In the genomic region with DNA sequence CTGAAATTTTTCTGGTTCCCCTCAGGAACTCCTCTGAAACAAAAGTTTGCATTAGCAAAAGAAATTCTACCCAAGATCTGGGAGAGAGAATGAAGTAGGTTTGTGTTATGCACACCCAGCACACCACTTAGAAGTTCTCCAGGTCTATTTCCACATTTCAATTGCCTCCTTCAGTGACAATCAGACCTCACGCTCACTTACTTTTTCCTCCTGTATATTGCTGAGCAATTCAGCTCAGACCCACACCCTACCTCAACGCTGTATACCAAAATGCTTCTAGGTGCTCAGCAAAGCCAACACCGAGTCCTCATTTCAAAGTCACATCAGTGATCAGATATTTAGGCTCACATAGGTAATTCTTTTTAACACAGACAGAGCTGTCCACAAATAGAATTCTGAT, we compare ENCODE assay signal across 39 cellular contexts. TPM values are rescaled to one million over a fixed set of nuclear protein-coding genes. Genes with fewer than 3 reads are reported as not detected.
"Had no signal": no experiment of that assay in that cellular context is flagged by ENCODE, and none has a peak within 500 bp of the region (broad histone marks: within the 10 kb centered on the region; RNA-seq: fewer than 3 reads in every experiment).

No MANE protein-coding gene starts in this region.

- H3K27ac ChIP-seq: ascending aorta, breast epithelium, cardiac muscle cell, colonic mucosa, epithelial cell of prostate, esophagus squamous epithelium, gastroesophageal sphincter, WERI-Rb-1 had no signal

- H3K27ac Mint-ChIP-seq: activated CD4-positive, alpha-beta memory T cell treated with anti-CD3 and anti-CD28 coated beads for 36 hours; activated CD4-positive, alpha-beta T cell treated with anti-CD3 and anti-CD28 coated beads for 36 hours; activated CD4-positive, alpha-beta T cell treated with anti-CD3 and anti-CD28 coated beads, Interleukin-2, amount 10 ng/mL, durations not matched to agents 24 days and 14 days; activated CD8-positive, alpha-beta memory T cell treated with anti-CD3 and anti-CD28 coated beads, Interleukin-2, amount 10 ng/mL, durations not matched to agents 7 days and 5 days; activated CD8-positive, alpha-beta T cell treated with anti-CD3 and anti-CD28 coated beads, Interleukin-2, amount 10 ng/mL, durations not matched to agents 7 days and 5 days; activated naive CD4-positive, alpha-beta T cell treated with anti-CD3 and anti-CD28 coated beads, Interleukin-2, amount 10 ng/mL, durations not matched to agents 7 days and 5 days; activated naive CD4-positive, alpha-beta T cell treated with anti-CD3 and anti-CD28 coated beads, Interleukin-2, amount 50 U/mL, for 72 hours; activated naive CD8-positive, alpha-beta T cell treated with anti-CD3 and anti-CD28 coated beads, Interleukin-2, amount 10 ng/mL, durations not matched to agents 7 days and 5 days; activated T-helper 1 cell treated with anti-CD3 and anti-CD28 coated beads, Interleukin-12 subunit alpha, Interleukin-12 subunit beta, Interleukin-2, Interleukin-4 antibody, amounts not matched to agents 30 ng/mL and 10 ng/mL and 1 ng/mL, durations not matched to agents 14 hours and 24 hours and 36 hours; brain; T-helper 17 cell; T-helper 2 cell treated with Interferon-gamma antibody and Interleukin-4, amounts not matched to agents 5 μg/mL and 100 μg/mL, for 36 hours had no signal

- H3K36me3 Mint-ChIP-seq: activated CD4-positive, alpha-beta memory T cell treated with anti-CD3 and anti-CD28 coated beads for 36 hours; activated CD8-positive, alpha-beta memory T cell treated with anti-CD3 and anti-CD28 coated beads, Interleukin-2, amount 10 ng/mL, durations not matched to agents 7 days and 5 days; activated naive CD4-positive, alpha-beta T cell treated with anti-CD3 and anti-CD28 coated beads, Interleukin-2, amount 10 ng/mL, durations not matched to agents 7 days and 5 days; activated naive CD4-positive, alpha-beta T cell treated with anti-CD3 and anti-CD28 coated beads, Interleukin-2, amount 50 U/mL, for 72 hours; activated naive CD8-positive, alpha-beta T cell treated with anti-CD3 and anti-CD28 coated beads, Interleukin-2, amount 10 ng/mL, durations not matched to agents 7 days and 5 days; brain had no signal

- H3K4me1 ChIP-seq: ascending aorta, breast epithelium, colonic mucosa, esophagus squamous epithelium, gastroesophageal sphincter had no signal

- ATAC-seq: activated CD4-positive, alpha-beta T cell treated with anti-CD3 and anti-CD28 coated beads for 36 hours; activated CD8-positive, alpha-beta memory T cell treated with anti-CD3 and anti-CD28 coated beads, Interleukin-2, amount 10 ng/mL, durations not matched to agents 7 days and 5 days; activated CD8-positive, alpha-beta T cell treated with anti-CD3 and anti-CD28 coated beads, Interleukin-2, amount 10 ng/mL, durations not matched to agents 7 days and 5 days; activated naive CD4-positive, alpha-beta T cell treated with anti-CD3 and anti-CD28 coated beads, Interleukin-2, amount 50 U/mL, for 72 hours; gastroesophageal sphincter; T-helper 17 cell had no signal

- H3K9me3 ChIP-seq: ascending aorta, breast epithelium, colonic mucosa, esophagus squamous epithelium, gastroesophageal sphincter had no signal

- DNase-seq: activated CD4-positive, alpha-beta memory T cell treated with anti-CD3 and anti-CD28 coated beads for 36 hours; activated CD4-positive, alpha-beta T cell treated with anti-CD3 and anti-CD28 coated beads for 36 hours; activated CD4-positive, alpha-beta T cell treated with anti-CD3 and anti-CD28 coated beads, Interleukin-2, amount 10 ng/mL, durations not matched to agents 24 days and 14 days; activated CD4-positive, CD25-positive, alpha-beta regulatory T cell; activated CD4-positive, CD25-positive, alpha-beta regulatory T cell treated with anti-CD3 and anti-CD28 coated beads, Interleukin-2, amount 50 U/mL, for 72 hours; activated CD8-positive, alpha-beta memory T cell treated with anti-CD3 and anti-CD28 coated beads, Interleukin-2, amount 10 ng/mL, durations not matched to agents 7 days and 5 days; activated CD8-positive, alpha-beta memory T cell treated with anti-CD3 and anti-CD28 coated beads, Interleukin-2, amount 50 U/mL, for 4 hours; activated CD8-positive, alpha-beta T cell treated with anti-CD3 and anti-CD28 coated beads, Interleukin-2, amount 10 ng/mL, durations not matched to agents 7 days and 5 days; activated gamma-delta T cell; activated naive CD4-positive, alpha-beta T cell; activated naive CD4-positive, alpha-beta T cell treated with anti-CD3 and anti-CD28 coated beads, Interleukin-2, amount 10 ng/mL, durations not matched to agents 7 days and 5 days; activated naive CD8-positive, alpha-beta T cell treated with anti-CD3 and anti-CD28 coated beads, Interleukin-2, amount 10 ng/mL, durations not matched to agents 7 days and 5 days; activated T-cell treated with anti-CD3 and anti-CD28 coated beads, Interleukin-2, amount 50 U/mL, for 1 hour; activated T-cell treated with anti-CD3 and anti-CD28 coated beads, Interleukin-2, amount 50 U/mL, for 48 hours; central memory CD4-positive, alpha-beta T cell; cerebellar nuclear complex; colonic mucosa; effector CD8-positive, alpha-beta T cell; esophagus squamous epithelium; foreskin melanocyte; T-helper 1 cell; T-helper 17 cell; T1000; WERI-Rb-1 had no signal

- H3K4me1 Mint-ChIP-seq: activated CD4-positive, alpha-beta T cell treated with anti-CD3 and anti-CD28 coated beads for 36 hours; activated CD4-positive, alpha-beta T cell treated with anti-CD3 and anti-CD28 coated beads, Interleukin-2, amount 10 ng/mL, durations not matched to agents 24 days and 14 days; activated CD8-positive, alpha-beta memory T cell treated with anti-CD3 and anti-CD28 coated beads, Interleukin-2, amount 10 ng/mL, durations not matched to agents 7 days and 5 days; activated naive CD4-positive, alpha-beta T cell treated with anti-CD3 and anti-CD28 coated beads, Interleukin-2, amount 10 ng/mL, durations not matched to agents 7 days and 5 days; activated naive CD8-positive, alpha-beta T cell treated with anti-CD3 and anti-CD28 coated beads, Interleukin-2, amount 10 ng/mL, durations not matched to agents 7 days and 5 days; brain had no signal

- H3K4me3 ChIP-seq: ascending aorta, breast epithelium, cardiac muscle cell, colonic mucosa, esophagus squamous epithelium, gastroesophageal sphincter had no signal

- H3K36me3 ChIP-seq: ascending aorta, breast epithelium, cardiac muscle cell, colonic mucosa, esophagus squamous epithelium, gastroesophageal sphincter, WERI-Rb-1 had no signal

- H3K9me3 Mint-ChIP-seq: activated CD4-positive, alpha-beta memory T cell treated with anti-CD3 and anti-CD28 coated beads for 36 hours; activated CD4-positive, alpha-beta T cell treated with anti-CD3 and anti-CD28 coated beads, Interleukin-2, amount 10 ng/mL, durations not matched to agents 24 days and 14 days; activated naive CD4-positive, alpha-beta T cell treated with anti-CD3 and anti-CD28 coated beads, Interleukin-2, amount 10 ng/mL, durations not matched to agents 7 days and 5 days; activated naive CD4-positive, alpha-beta T cell treated with anti-CD3 and anti-CD28 coated beads, Interleukin-2, amount 50 U/mL, for 72 hours; activated naive CD8-positive, alpha-beta T cell treated with anti-CD3 and anti-CD28 coated beads, Interleukin-2, amount 10 ng/mL, durations not matched to agents 7 days and 5 days had no signal

- H3K4me3 Mint-ChIP-seq: activated CD4-positive, alpha-beta memory T cell treated with anti-CD3 and anti-CD28 coated beads for 36 hours; activated CD4-positive, alpha-beta T cell treated with anti-CD3 and anti-CD28 coated beads for 36 hours; activated CD4-positive, alpha-beta T cell treated with anti-CD3 and anti-CD28 coated beads, Interleukin-2, amount 10 ng/mL, durations not matched to agents 24 days and 14 days; activated CD8-positive, alpha-beta memory T cell treated with anti-CD3 and anti-CD28 coated beads, Interleukin-2, amount 10 ng/mL, durations not matched to agents 7 days and 5 days; activated CD8-positive, alpha-beta T cell treated with anti-CD3 and anti-CD28 coated beads, Interleukin-2, amount 10 ng/mL, durations not matched to agents 7 days and 5 days; activated naive CD4-positive, alpha-beta T cell treated with anti-CD3 and anti-CD28 coated beads, Interleukin-2, amount 10 ng/mL, durations not matched to agents 7 days and 5 days; activated naive CD8-positive, alpha-beta T cell treated with anti-CD3 and anti-CD28 coated beads, Interleukin-2, amount 10 ng/mL, durations not matched to agents 7 days and 5 days; activated T-helper 1 cell treated with anti-CD3 and anti-CD28 coated beads, Interleukin-12 subunit alpha, Interleukin-12 subunit beta, Interleukin-2, Interleukin-4 antibody, amounts not matched to agents 30 ng/mL and 10 ng/mL and 1 ng/mL, durations not matched to agents 14 hours and 24 hours and 36 hours; brain; T-helper 17 cell; T-helper 2 cell treated with Interferon-gamma antibody and Interleukin-4, amounts not matched to agents 5 μg/mL and 100 μg/mL, for 36 hours had no signal

- H3K27me3 ChIP-seq: ascending aorta, breast epithelium, cardiac muscle cell, colonic mucosa had no signal

RNA-seq across cellular contexts. Expression of a gene that starts 19.2 kb away (rescaled TPM):
- total RNA-seq: activated CD4-positive, alpha-beta memory T cell treated with anti-CD3 and anti-CD28 coated beads for 36 hours; activated CD4-positive, alpha-beta T cell treated with anti-CD3 and anti-CD28 coated beads for 36 hours; activated CD4-positive, alpha-beta T cell treated with anti-CD3 and anti-CD28 coated beads, Interleukin-2, amount 10 ng/mL, durations not matched to agents 24 days and 14 days; activated CD8-positive, alpha-beta memory T cell treated with anti-CD3 and anti-CD28 coated beads for 36 hours; activated CD8-positive, alpha-beta memory T cell treated with anti-CD3 and anti-CD28 coated beads, Interleukin-2, amount 10 ng/mL, durations not matched to agents 7 days and 5 days; activated CD8-positive, alpha-beta T cell treated with anti-CD3 and anti-CD28 coated beads, Interleukin-2, amount 10 ng/mL, durations not matched to agents 7 days and 5 days; activated naive CD4-positive, alpha-beta T cell treated with anti-CD3 and anti-CD28 coated beads, Interleukin-2, amount 50 U/mL, for 72 hours; activated naive CD8-positive, alpha-beta T cell treated with anti-CD3 and anti-CD28 coated beads, Interleukin-2, amount 10 ng/mL, durations not matched to agents 7 days and 5 days; activated T-helper 1 cell treated with anti-CD3 and anti-CD28 coated beads, Interleukin-12 subunit alpha, Interleukin-12 subunit beta, Interleukin-2, Interleukin-4 antibody, amounts not matched to agents 30 ng/mL and 10 ng/mL and 1 ng/mL, durations not matched to agents 14 hours and 24 hours and 36 hours; ascending aorta; cardiac muscle cell; colonic mucosa; endothelial cell of umbilical vein; fibroblast of lung; fibroblast of villous mesenchyme; glomerular endothelial cell; T-helper 17 cell had no signal
- polyA plus RNA-seq: cardiac muscle cell, endothelial cell of umbilical vein, fibroblast of lung had no signal

RNA-seq across cellular contexts. Expression of a gene that starts 21.1 kb away (rescaled TPM):
- total RNA-seq: activated CD4-positive, alpha-beta memory T cell treated with anti-CD3 and anti-CD28 coated beads for 36 hours; activated CD4-positive, alpha-beta T cell treated with anti-CD3 and anti-CD28 coated beads for 36 hours; activated CD4-positive, alpha-beta T cell treated with anti-CD3 and anti-CD28 coated beads, Interleukin-2, amount 10 ng/mL, durations not matched to agents 24 days and 14 days; activated CD8-positive, alpha-beta memory T cell treated with anti-CD3 and anti-CD28 coated beads for 36 hours; activated CD8-positive, alpha-beta memory T cell treated with anti-CD3 and anti-CD28 coated beads, Interleukin-2, amount 10 ng/mL, durations not matched to agents 7 days and 5 days; activated CD8-positive, alpha-beta T cell treated with anti-CD3 and anti-CD28 coated beads, Interleukin-2, amount 10 ng/mL, durations not matched to agents 7 days and 5 days; activated naive CD4-positive, alpha-beta T cell treated with anti-CD3 and anti-CD28 coated beads, Interleukin-2, amount 50 U/mL, for 72 hours; activated naive CD8-positive, alpha-beta T cell treated with anti-CD3 and anti-CD28 coated beads, Interleukin-2, amount 10 ng/mL, durations not matched to agents 7 days and 5 days; activated T-helper 1 cell treated with anti-CD3 and anti-CD28 coated beads, Interleukin-12 subunit alpha, Interleukin-12 subunit beta, Interleukin-2, Interleukin-4 antibody, amounts not matched to agents 30 ng/mL and 10 ng/mL and 1 ng/mL, durations not matched to agents 14 hours and 24 hours and 36 hours; ascending aorta; breast epithelium; cardiac muscle cell; colonic mucosa; endothelial cell of umbilical vein; esophagus squamous epithelium; fibroblast of lung; fibroblast of villous mesenchyme; gastroesophageal sphincter; glomerular endothelial cell; T-helper 17 cell had no signal
- polyA plus RNA-seq: cardiac muscle cell, endothelial cell of umbilical vein, esophagus, fibroblast of lung had no signal
